1 cellular context compared by ENCODE assay signal in the genomic region with DNA sequence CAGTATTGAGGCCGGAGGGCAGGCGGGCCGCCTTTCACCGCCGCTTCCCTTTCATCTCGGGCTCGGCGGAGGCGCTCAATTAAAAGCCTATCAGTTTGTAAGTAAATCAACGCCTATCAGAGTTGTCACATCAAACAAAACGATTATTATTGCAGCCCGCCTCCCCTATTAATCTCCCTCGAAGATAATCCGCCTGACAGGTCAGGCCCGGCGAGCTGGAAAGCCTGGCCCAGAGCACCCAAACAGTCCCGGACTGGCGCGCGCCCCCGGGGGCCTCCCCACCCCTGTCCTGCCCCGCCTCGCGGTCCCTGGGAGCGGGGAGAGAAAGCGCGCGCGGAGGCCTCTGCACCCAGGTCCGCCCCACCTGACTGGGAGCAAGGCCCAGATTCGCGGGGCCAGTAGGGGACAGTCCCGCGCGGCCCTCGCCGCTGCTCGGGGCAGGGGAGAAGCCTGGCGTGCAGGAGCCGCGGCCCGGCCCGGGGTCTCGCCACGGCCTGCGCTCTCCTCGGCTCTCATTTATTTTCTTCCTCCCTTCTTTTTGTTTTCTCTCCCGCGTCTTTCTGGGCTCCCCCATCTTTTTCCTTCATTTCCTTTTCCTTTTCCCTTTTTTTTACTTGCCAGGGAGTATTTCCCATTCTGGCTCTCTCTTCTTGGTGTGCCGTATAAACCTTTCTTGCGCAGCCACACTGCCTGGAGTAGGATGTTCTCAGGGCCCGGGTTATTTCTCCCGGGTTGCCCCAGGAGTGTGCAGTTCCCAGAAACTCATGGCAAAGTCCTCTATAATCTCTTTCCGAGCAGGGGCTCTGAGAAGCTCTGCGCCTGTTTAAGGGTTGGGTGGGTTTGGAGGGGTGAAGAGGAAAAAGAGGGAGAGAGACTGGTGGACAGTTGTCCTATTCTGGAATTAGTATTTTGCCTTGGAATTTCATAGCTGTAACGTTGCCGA.
TF ChIP-seq lines count a peak whose summit lies in the region.

No MANE protein-coding gene starts in this region.

TF ChIP-seq in HepG2, 621 proteins besides CTCF, POLR2A, EP300 and RAD21 (continued from another document and continues in another):
- TF ChIP-seq, protein P1, sequence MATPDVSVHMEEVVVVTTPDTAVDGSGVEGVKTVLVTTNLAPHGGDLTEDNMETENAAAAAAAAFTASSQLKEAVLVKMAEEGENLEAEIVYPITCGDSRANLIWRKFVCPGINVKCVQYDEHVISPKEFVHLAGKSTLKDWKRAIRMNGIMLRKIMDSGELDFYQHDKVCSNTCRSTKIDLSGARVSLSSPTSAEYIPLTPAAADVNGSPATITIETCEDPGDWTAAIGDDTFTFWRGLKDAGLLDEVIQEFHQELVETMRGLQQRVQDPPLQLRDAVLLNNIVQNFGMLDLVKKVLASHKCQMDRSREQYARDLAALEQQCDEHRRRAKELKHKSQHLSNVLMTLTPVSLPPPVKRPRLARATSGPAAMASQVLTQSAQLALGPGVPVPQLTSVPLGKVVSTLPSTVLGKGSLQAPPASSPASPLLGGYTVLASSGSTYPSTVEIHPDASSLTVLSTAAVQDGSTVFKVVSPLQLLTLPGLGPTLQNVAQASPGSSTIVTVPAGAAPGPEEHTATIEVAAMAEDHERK (CRISPR knock-in tag; IDR thresholded peaks at IDR 0.05; ENCODE audit: low read depth) = no peak
- TF ChIP-seq ZFP82 (CRISPR knock-in tag; IDR thresholded peaks at IDR 0.05; ENCODE audit: borderline replicate concordance) (peak; percentile 47; the same call in 1 of the 2 replicates), ZNF251 (CRISPR knock-in tag; IDR thresholded peaks at IDR 0.05) (no peak), KDM6A (CRISPR knock-in tag; IDR thresholded peaks at IDR 0.05; ENCODE audit: low read depth) (no peak), ZNF598 (CRISPR knock-in tag; IDR thresholded peaks at IDR 0.05; ENCODE audit: borderline replicate concordance) (no peak), RNF2 (conservative IDR thresholded peaks at IDR 0.05; ENCODE audit: low read depth) (no peak), BHLHE40 (IDR thresholded peaks at IDR 0.05; ENCODE audit: low read length) (no peak), RORA (CRISPR knock-in tag; IDR thresholded peaks at IDR 0.05) (0 out of 2 replicates have a peak, but pooled peaks have one; percentile 49), CBX2 (IDR thresholded peaks at IDR 0.05; ENCODE audit: low read depth, low read length) (no peak), CBX2 (CRISPR knock-in tag; IDR thresholded peaks at IDR 0.05; ENCODE audit: low read depth) (no peak), MTF1 (CRISPR knock-in tag; IDR thresholded peaks at IDR 0.05) (peak; percentile 76; the same call in 1 of the 2 replicates), TEAD3 (CRISPR knock-in tag; optimal IDR thresholded peaks at IDR 0.05; ENCODE audit: borderline replicate concordance) (no peak), ZNF138 (CRISPR knock-in tag; IDR thresholded peaks at IDR 0.05; ENCODE audit: low read depth) (no peak), ZNF841 (CRISPR knock-in tag; IDR thresholded peaks at IDR 0.05; ENCODE audit: borderline replicate concordance) (no peak), BRCA1 (CRISPR knock-in tag; IDR thresholded peaks at IDR 0.05) (peak; percentile 62; the same call in 1 of the 2 replicates), ZNF33B (CRISPR knock-in tag; IDR thresholded peaks at IDR 0.05) (no peak), ZFP90 (CRISPR knock-in tag; IDR thresholded peaks at IDR 0.05; ENCODE audit: borderline replicate concordance) (peak; percentile 65; the same call in 1 of the 2 replicates), POLR2AphosphoS5 (IDR thresholded peaks at IDR 0.05; ENCODE audit: low read depth, low read length) (no peak; the same call in 1 of the 2 replicates), RBFOX2 (IDR thresholded peaks at IDR 0.05; ENCODE audit: low read depth, low read length) (peak; percentile 57), ZNF644 (CRISPR knock-in tag; IDR thresholded peaks at IDR 0.05; ENCODE audit: low read depth) (no peak), SP2 (CRISPR knock-in tag; IDR thresholded peaks at IDR 0.05) (no peak), ZNF878 (CRISPR knock-in tag; IDR thresholded peaks at IDR 0.05) (no peak; the same call in 1 of the 2 replicates), ZC3H4 (CRISPR knock-in tag; IDR thresholded peaks at IDR 0.05; ENCODE audit: borderline replicate concordance) (peak; percentile 75; the same call in 1 of the 2 replicates), AGO1 (IDR thresholded peaks at IDR 0.05; ENCODE audit: low read depth, low read length, poor library complexity, severe bottlenecking) (no peak), NR2C2 (CRISPR knock-in tag; IDR thresholded peaks at IDR 0.05; ENCODE audit: borderline replicate concordance) (0 out of 2 replicates have a peak, but pooled peaks have one; percentile 31), SYNCRIP (IDR thresholded peaks at IDR 0.05; ENCODE audit: insufficient read depth, low read depth, low read length) (no peak)
- TF ChIP-seq, protein P2, sequence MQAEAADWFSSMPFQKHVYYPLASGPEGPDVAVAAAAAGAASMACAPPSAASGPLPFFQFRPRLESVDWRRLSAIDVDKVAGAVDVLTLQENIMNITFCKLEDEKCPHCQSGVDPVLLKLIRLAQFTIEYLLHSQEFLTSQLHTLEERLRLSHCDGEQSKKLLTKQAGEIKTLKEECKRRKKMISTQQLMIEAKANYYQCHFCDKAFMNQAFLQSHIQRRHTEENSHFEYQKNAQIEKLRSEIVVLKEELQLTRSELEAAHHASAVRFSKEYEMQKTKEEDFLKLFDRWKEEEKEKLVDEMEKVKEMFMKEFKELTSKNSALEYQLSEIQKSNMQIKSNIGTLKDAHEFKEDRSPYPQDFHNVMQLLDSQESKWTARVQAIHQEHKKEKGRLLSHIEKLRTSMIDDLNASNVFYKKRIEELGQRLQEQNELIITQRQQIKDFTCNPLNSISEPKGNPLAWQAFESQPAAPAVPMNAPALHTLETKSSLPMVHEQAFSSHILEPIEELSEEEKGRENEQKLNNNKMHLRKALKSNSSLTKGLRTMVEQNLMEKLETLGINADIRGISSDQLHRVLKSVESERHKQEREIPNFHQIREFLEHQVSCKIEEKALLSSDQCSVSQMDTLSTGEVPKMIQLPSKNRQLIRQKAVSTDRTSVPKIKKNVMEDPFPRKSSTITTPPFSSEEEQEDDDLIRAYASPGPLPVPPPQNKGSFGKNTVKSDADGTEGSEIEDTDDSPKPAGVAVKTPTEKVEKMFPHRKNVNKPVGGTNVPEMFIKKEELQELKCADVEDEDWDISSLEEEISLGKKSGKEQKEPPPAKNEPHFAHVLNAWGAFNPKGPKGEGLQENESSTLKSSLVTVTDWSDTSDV (CRISPR knock-in tag; IDR thresholded peaks at IDR 0.05) = no peak
- TF ChIP-seq, protein P3, sequence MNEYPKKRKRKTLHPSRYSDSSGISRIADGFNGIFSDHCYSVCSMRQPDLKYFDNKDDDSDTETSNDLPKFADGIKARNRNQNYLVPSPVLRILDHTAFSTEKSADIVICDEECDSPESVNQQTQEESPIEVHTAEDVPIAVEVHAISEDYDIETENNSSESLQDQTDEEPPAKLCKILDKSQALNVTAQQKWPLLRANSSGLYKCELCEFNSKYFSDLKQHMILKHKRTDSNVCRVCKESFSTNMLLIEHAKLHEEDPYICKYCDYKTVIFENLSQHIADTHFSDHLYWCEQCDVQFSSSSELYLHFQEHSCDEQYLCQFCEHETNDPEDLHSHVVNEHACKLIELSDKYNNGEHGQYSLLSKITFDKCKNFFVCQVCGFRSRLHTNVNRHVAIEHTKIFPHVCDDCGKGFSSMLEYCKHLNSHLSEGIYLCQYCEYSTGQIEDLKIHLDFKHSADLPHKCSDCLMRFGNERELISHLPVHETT (CRISPR knock-in tag; conservative IDR thresholded peaks at IDR 0.05) = no peak
- TF ChIP-seq, protein P4, sequence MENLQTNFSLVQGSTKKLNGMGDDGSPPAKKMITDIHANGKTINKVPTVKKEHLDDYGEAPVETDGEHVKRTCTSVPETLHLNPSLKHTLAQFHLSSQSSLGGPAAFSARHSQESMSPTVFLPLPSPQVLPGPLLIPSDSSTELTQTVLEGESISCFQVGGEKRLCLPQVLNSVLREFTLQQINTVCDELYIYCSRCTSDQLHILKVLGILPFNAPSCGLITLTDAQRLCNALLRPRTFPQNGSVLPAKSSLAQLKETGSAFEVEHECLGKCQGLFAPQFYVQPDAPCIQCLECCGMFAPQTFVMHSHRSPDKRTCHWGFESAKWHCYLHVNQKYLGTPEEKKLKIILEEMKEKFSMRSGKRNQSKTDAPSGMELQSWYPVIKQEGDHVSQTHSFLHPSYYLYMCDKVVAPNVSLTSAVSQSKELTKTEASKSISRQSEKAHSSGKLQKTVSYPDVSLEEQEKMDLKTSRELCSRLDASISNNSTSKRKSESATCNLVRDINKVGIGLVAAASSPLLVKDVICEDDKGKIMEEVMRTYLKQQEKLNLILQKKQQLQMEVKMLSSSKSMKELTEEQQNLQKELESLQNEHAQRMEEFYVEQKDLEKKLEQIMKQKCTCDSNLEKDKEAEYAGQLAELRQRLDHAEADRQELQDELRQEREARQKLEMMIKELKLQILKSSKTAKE (CRISPR knock-in tag; IDR thresholded peaks at IDR 0.05; ENCODE audit: borderline replicate concordance) = no peak
- TF ChIP-seq, protein P5, sequence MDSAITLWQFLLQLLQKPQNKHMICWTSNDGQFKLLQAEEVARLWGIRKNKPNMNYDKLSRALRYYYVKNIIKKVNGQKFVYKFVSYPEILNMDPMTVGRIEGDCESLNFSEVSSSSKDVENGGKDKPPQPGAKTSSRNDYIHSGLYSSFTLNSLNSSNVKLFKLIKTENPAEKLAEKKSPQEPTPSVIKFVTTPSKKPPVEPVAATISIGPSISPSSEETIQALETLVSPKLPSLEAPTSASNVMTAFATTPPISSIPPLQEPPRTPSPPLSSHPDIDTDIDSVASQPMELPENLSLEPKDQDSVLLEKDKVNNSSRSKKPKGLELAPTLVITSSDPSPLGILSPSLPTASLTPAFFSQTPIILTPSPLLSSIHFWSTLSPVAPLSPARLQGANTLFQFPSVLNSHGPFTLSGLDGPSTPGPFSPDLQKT (CRISPR knock-in tag; IDR thresholded peaks at IDR 0.05; ENCODE audit: borderline replicate concordance) = no peak
- TF ChIP-seq, protein P6, sequence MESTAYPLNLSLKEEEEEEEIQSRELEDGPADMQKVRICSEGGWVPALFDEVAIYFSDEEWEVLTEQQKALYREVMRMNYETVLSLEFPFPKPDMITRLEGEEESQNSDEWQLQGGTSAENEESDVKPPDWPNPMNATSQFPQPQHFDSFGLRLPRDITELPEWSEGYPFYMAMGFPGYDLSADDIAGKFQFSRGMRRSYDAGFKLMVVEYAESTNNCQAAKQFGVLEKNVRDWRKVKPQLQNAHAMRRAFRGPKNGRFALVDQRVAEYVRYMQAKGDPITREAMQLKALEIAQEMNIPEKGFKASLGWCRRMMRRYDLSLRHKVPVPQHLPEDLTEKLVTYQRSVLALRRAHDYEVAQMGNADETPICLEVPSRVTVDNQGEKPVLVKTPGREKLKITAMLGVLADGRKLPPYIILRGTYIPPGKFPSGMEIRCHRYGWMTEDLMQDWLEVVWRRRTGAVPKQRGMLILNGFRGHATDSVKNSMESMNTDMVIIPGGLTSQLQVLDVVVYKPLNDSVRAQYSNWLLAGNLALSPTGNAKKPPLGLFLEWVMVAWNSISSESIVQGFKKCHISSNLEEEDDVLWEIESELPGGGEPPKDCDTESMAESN (CRISPR knock-in tag; conservative IDR thresholded peaks at IDR 0.05) = no peak
- TF ChIP-seq, protein P7, sequence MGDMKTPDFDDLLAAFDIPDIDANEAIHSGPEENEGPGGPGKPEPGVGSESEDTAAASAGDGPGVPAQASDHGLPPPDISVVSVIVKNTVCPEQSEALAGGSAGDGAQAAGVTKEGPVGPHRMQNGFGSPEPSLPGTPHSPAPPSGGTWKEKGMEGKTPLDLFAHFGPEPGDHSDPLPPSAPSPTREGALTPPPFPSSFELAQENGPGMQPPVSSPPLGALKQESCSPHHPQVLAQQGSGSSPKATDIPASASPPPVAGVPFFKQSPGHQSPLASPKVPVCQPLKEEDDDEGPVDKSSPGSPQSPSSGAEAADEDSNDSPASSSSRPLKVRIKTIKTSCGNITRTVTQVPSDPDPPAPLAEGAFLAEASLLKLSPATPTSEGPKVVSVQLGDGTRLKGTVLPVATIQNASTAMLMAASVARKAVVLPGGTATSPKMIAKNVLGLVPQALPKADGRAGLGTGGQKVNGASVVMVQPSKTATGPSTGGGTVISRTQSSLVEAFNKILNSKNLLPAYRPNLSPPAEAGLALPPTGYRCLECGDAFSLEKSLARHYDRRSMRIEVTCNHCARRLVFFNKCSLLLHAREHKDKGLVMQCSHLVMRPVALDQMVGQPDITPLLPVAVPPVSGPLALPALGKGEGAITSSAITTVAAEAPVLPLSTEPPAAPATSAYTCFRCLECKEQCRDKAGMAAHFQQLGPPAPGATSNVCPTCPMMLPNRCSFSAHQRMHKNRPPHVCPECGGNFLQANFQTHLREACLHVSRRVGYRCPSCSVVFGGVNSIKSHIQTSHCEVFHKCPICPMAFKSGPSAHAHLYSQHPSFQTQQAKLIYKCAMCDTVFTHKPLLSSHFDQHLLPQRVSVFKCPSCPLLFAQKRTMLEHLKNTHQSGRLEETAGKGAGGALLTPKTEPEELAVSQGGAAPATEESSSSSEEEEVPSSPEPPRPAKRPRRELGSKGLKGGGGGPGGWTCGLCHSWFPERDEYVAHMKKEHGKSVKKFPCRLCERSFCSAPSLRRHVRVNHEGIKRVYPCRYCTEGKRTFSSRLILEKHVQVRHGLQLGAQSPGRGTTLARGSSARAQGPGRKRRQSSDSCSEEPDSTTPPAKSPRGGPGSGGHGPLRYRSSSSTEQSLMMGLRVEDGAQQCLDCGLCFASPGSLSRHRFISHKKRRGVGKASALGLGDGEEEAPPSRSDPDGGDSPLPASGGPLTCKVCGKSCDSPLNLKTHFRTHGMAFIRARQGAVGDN (CRISPR knock-in tag; IDR thresholded peaks at IDR 0.05) = peak; percentile 83
- TF ChIP-seq, protein P8, sequence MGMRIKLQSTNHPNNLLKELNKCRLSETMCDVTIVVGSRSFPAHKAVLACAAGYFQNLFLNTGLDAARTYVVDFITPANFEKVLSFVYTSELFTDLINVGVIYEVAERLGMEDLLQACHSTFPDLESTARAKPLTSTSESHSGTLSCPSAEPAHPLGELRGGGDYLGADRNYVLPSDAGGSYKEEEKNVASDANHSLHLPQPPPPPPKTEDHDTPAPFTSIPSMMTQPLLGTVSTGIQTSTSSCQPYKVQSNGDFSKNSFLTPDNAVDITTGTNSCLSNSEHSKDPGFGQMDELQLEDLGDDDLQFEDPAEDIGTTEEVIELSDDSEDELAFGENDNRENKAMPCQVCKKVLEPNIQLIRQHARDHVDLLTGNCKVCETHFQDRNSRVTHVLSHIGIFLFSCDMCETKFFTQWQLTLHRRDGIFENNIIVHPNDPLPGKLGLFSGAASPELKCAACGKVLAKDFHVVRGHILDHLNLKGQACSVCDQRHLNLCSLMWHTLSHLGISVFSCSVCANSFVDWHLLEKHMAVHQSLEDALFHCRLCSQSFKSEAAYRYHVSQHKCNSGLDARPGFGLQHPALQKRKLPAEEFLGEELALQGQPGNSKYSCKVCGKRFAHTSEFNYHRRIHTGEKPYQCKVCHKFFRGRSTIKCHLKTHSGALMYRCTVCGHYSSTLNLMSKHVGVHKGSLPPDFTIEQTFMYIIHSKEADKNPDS (CRISPR knock-in tag; IDR thresholded peaks at IDR 0.05) = no peak
- TF ChIP-seq, protein P9, sequence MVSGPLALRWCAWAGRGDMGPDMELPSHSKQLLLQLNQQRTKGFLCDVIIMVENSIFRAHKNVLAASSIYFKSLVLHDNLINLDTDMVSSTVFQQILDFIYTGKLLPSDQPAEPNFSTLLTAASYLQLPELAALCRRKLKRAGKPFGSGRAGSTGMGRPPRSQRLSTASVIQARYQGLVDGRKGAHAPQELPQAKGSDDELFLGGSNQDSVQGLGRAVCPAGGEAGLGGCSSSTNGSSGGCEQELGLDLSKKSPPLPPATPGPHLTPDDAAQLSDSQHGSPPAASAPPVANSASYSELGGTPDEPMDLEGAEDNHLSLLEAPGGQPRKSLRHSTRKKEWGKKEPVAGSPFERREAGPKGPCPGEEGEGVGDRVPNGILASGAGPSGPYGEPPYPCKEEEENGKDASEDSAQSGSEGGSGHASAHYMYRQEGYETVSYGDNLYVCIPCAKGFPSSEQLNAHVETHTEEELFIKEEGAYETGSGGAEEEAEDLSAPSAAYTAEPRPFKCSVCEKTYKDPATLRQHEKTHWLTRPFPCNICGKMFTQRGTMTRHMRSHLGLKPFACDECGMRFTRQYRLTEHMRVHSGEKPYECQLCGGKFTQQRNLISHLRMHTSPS (CRISPR knock-in tag; IDR thresholded peaks at IDR 0.05; ENCODE audit: low read depth) = no peak
